ENCODE assay signal across 33 cellular contexts in genomic region chr17:54745862-54746261, GRCh38.
"Had no signal": no experiment of that assay in that cellular context is flagged by ENCODE, and none has a peak within 500 bp of the region (broad histone marks: within the 10 kb centered on the region; RNA-seq: fewer than 3 reads in every experiment).

No MANE protein-coding gene starts in this region.

- FAIRE-seq: astrocyte, bronchial epithelial cell had no signal

- ATAC-seq: activated naive CD4-positive, alpha-beta T cell treated with anti-CD3 and anti-CD28 coated beads, Interleukin-2, amount 50 U/mL, for 72 hours; activated naive CD8-positive, alpha-beta T cell treated with anti-CD3 and anti-CD28 coated beads, Interleukin-2, amount 50 U/mL, for 24 hours; activated T-cell treated with anti-CD3 and anti-CD28 coated beads, Interleukin-2, amount 50 U/mL, for 4 hours; activated T-cell treated with anti-CD3 and anti-CD28 coated beads, Interleukin-2, amount 50 U/mL, for 72 hours; activated T-helper 17 cell treated with anti-CD3 and anti-CD28 coated beads, Interleukin-2, amount 50 U/mL, for 72 hours; body of pancreas had no signal

- DNase-seq: activated effector memory CD4-positive, alpha-beta T cell treated with anti-CD3 and anti-CD28 coated beads, Interleukin-2, amount 50 U/mL, for 16 hours; activated effector memory CD4-positive, alpha-beta T cell treated with Interleukin-2 at 50 U/mL for 16 hours; activated gamma-delta T cell; activated gamma-delta T cell treated with Interleukin-2 at 50 U/mL for 16 hours; activated naive CD4-positive, alpha-beta T cell; activated naive CD4-positive, alpha-beta T cell treated with anti-CD3 and anti-CD28 coated beads for 36 hours; activated naive CD4-positive, alpha-beta T cell treated with anti-CD3 and anti-CD28 coated beads, Interleukin-2, amount 10 ng/mL, durations not matched to agents 7 days and 5 days; activated naive CD4-positive, alpha-beta T cell treated with anti-CD3 and anti-CD28 coated beads, Interleukin-2, amount 50 U/mL, for 16 hours; activated naive CD4-positive, alpha-beta T cell treated with Interleukin-2 at 50 U/mL for 16 hours; activated naive CD8-positive, alpha-beta T cell treated with anti-CD3 and anti-CD28 coated beads for 36 hours; activated naive CD8-positive, alpha-beta T cell treated with anti-CD3 and anti-CD28 coated beads, Interleukin-2, amount 10 ng/mL, durations not matched to agents 7 days and 5 days; activated naive CD8-positive, alpha-beta T cell treated with anti-CD3 and anti-CD28 coated beads, Interleukin-2, amount 50 U/mL, for 24 hours; activated T-cell treated with anti-CD3 and anti-CD28 coated beads, Interleukin-2, amount 50 U/mL, for 24 hours; activated T-cell treated with anti-CD3 and anti-CD28 coated beads, Interleukin-2, amount 50 U/mL, for 4 hours; activated T-cell treated with anti-CD3 and anti-CD28 coated beads, Interleukin-2, amount 50 U/mL, for 48 hours; activated T-cell treated with anti-CD3 and anti-CD28 coated beads, Interleukin-2, amount 50 U/mL, for 72 hours; adrenal gland; amniotic stem cell; amygdala; anterior cingulate cortex; aorta; body of pancreas; brain microvascular endothelial cell; caudate nucleus; central memory CD4-positive, alpha-beta T cell; cerebellar nuclear complex had no signal

- H3K36me3 ChIP-seq: adrenal gland, ascending aorta, brain microvascular endothelial cell, breast epithelium, cardiac muscle cell had no signal

- H3K4me3 ChIP-seq: adrenal gland, ascending aorta, body of pancreas, breast epithelium, cardiac muscle cell had no signal

- H3K4me1 ChIP-seq: adrenal gland, ascending aorta, body of pancreas, breast epithelium had no signal

- H3K9me3 ChIP-seq: adrenal gland had no signal

- H3K27ac ChIP-seq: adrenal gland, ascending aorta, body of pancreas, brain microvascular endothelial cell, breast epithelium, cardiac muscle cell had no signal

- H3K27me3 ChIP-seq: adrenal gland, ascending aorta, body of pancreas, brain microvascular endothelial cell, breast epithelium, cardiac muscle cell had no signal
